Comparison of ENCODE assay signal across 8 cellular contexts in genomic region chr19:11090014-11090263, GRCh38. TPM values are rescaled to one million over a fixed set of nuclear protein-coding genes. Genes with fewer than 3 reads are reported as not detected.
A peak's percentile ranks its signal among the peaks of the same experiment; 100 is the strongest.
DNase-seq lines count a peak whose midpoint lies in the region; ATAC-seq and TF ChIP-seq lines count a peak whose summit lies in the region.
"Not testable (repeated sequence)": the region's sequence is repeated elsewhere in the genome, so short reads cannot be mapped to it uniquely, and the experiment has no call there.

No MANE protein-coding gene starts in this region.

- H3K36me3 ChIP-seq in A673 (ENCODE audit: insufficient read depth, low read length, poor library complexity, severe bottlenecking): peaks cover 39% of the 10 kb centered on the region
- not testable (repeated sequence) for H3K36me3 ChIP-seq in KMS-11 (ENCODE audit: insufficient read depth)
- peaks cover 17% of the 10 kb centered on the region for H3K36me3 ChIP-seq in brain microvascular endothelial cell (replicated peaks)
- peaks cover 17% of the 10 kb centered on the region for H3K36me3 ChIP-seq in skeletal muscle satellite cell (ENCODE audit: insufficient read depth, low read length)

- H3K4me3 ChIP-seq in A673 (ENCODE audit: low read depth, low read length, poor library complexity, severe bottlenecking) (peak overlapping the region; percentile 90), brain microvascular endothelial cell (ENCODE audit: low read depth, low read length) (peak overlapping the region; percentile 98), mononuclear cell (ENCODE audit: low read length) (peak overlapping the region; percentile 63), skeletal muscle satellite cell (ENCODE audit: low read length) (peak overlapping the region; percentile 84)
- not testable (repeated sequence) for H3K4me3 ChIP-seq in KMS-11 (IDR thresholded peaks at IDR 0.05; ENCODE audit: insufficient read depth, low read depth, low read length)

- not testable (repeated sequence) for DNase-seq in A673 (ENCODE audit: low spot score); activated B cell treated with CpG ODN at 0.5 μM for 24 hours; brain microvascular endothelial cell; foreskin keratinocyte

- peaks cover 15% of the 10 kb centered on the region for H3K27me3 Mint-ChIP-seq in activated B cell treated with CpG ODN at 0.5 μM for 24 hours

- peak overlapping the region; percentile 78 for H3K4me3 Mint-ChIP-seq in activated B cell treated with CpG ODN at 0.5 μM for 24 hours

- not testable (repeated sequence) for H3K36me3 Mint-ChIP-seq in activated B cell treated with CpG ODN at 0.5 μM for 24 hours (ENCODE audit: low read depth)

- not testable (repeated sequence) for BruUV-seq in A673 (replicated peaks; lab: Mats Ljungman, UMichigan)

- intact Hi-C loops in A673 (cut with micrococcal nuclease; ENCODE audit: unreplicated experiment) (loop anchor here (10.0 kb wide), 1 partner anchor 145 kb away; no protein-coding TSS in a partner anchor), activated B cell treated with CpG ODN at 0.5 μM for 24 hours (cut with micrococcal nuclease) (loop anchor here (1.0 to 10.0 kb wide), 2 partner anchors 41 to 855 kb away; partner anchors contain the start of gene S1PR2)

- H3K4me1 ChIP-seq in A673 (ENCODE audit: insufficient read depth, low read length, poor library complexity, severe bottlenecking) (peaks cover 38% of the 10 kb centered on the region), KMS-11 (ENCODE audit: low read depth, poor library complexity, severe bottlenecking) (peaks cover 42% of the 10 kb centered on the region), foreskin keratinocyte (peaks cover 32% of the 10 kb centered on the region), mononuclear cell (ENCODE audit: insufficient read depth, low read length) (peaks cover 67% of the 10 kb centered on the region), skeletal muscle satellite cell (ENCODE audit: control insufficient read depth, insufficient read depth, low read length) (peaks cover 50% of the 10 kb centered on the region)

- CTCF ChIA-PET in A673 (lab: Charles Lee): not testable (repeated sequence)
- CTCF ChIA-PET in activated B cell treated with CpG ODN at 0.5 μM for 24 hours (lab: Charles Lee): interaction anchor here (0.7 kb wide), 1 partner anchor 867 kb away, joined by 3 read pairs; no protein-coding TSS in a partner anchor

- H3K9me3 Mint-ChIP-seq in activated B cell treated with CpG ODN at 0.5 μM for 24 hours: not testable (repeated sequence)

- H3K79me2 ChIP-seq in KMS-11 (ENCODE audit: insufficient read depth, low read depth): peaks cover 52% of the 10 kb centered on the region

- in situ Hi-C loops in brain microvascular endothelial cell (cut with HindIII; ENCODE audit: low pct_ligation_motif_present, low sequenced_read_pairs): not testable (repeated sequence)

- H4K20me1 ChIP-seq in KMS-11 (ENCODE audit: insufficient read depth): peaks cover 26% of the 10 kb centered on the region; the same call in 1 of the 2 replicates

- not testable (repeated sequence) for H3K9me3 ChIP-seq in A673 (ENCODE audit: low read depth, low read length, poor library complexity, severe bottlenecking); mononuclear cell (ENCODE audit: low read depth, low read length); skeletal muscle satellite cell (replicated peaks; ENCODE audit: low read length)

- POLR2A ChIA-PET in A673 (lab: Charles Lee; ENCODE audit: low non-redundant PET): not testable (repeated sequence)
- POLR2A ChIA-PET in activated B cell treated with CpG ODN at 0.5 μM for 24 hours (lab: Charles Lee): interaction anchor here (1.1 kb wide), 1 partner anchor 254 kb away, joined by 3 read pairs; the partner anchor contains the start of gene TMED1

- H3K4me2 ChIP-seq in KMS-11 (peak overlapping the region; percentile 94; the same call in 1 of the 2 replicates), skeletal muscle satellite cell (ENCODE audit: low read length) (peak overlapping the region; percentile 73)

- peaks cover 37% of the 10 kb centered on the region for H3K4me1 Mint-ChIP-seq in activated B cell treated with CpG ODN at 0.5 μM for 24 hours

- H3K27ac Mint-ChIP-seq in activated B cell treated with CpG ODN at 0.5 μM for 24 hours: peak overlapping the region; percentile 30

- TF ChIP-seq CTCF in A673 (conservative IDR thresholded peaks at IDR 0.05; ENCODE audit: low read depth, low read length); KMS-11 (conservative IDR thresholded peaks at IDR 0.05; ENCODE audit: low read depth, low read length); activated B cell treated with CpG ODN at 0.5 μM for 24 hours (IDR thresholded peaks at IDR 0.05); brain microvascular endothelial cell (IDR thresholded peaks at IDR 0.05; ENCODE audit: low read depth, low read length, missing control alignments); foreskin keratinocyte (conservative IDR thresholded peaks at IDR 0.05): not testable (repeated sequence)

- H3K9ac ChIP-seq in KMS-11 (peak overlapping the region; percentile 88), skeletal muscle satellite cell (ENCODE audit: low read depth, low read length) (peak overlapping the region; percentile 96)

- ATAC-seq in GM21526 (IDR thresholded peaks at IDR 0.05; ENCODE audit: low FRiP score, unreplicated experiment): peak; percentile 1
- not testable (repeated sequence) for ATAC-seq in activated B cell treated with CpG ODN at 0.5 μM for 24 hours (ENCODE audit: low read depth); foreskin keratinocyte

- H2AFZ ChIP-seq in KMS-11 (ENCODE audit: low read depth): peak overlapping the region; percentile 32; the same call in 1 of the 2 replicates

- H3K27ac ChIP-seq in A673 (ENCODE audit: low read depth, low read length, poor library complexity, severe bottlenecking) (peak overlapping the region; percentile 100), KMS-11 (peak overlapping the region; percentile 89), brain microvascular endothelial cell (peak overlapping the region; percentile 91), foreskin keratinocyte (peak overlapping the region; percentile 99)

- not testable (repeated sequence) for H3K27me3 ChIP-seq in A673 (replicated peaks; ENCODE audit: insufficient read depth, low read depth, low read length, poor library complexity); KMS-11 (ENCODE audit: insufficient read depth, low read depth); brain microvascular endothelial cell (replicated peaks); foreskin keratinocyte; mononuclear cell (ENCODE audit: insufficient read depth, low read length); skeletal muscle satellite cell (ENCODE audit: control insufficient read depth, insufficient read depth, low read length)

RNA-seq across cellular contexts. Expression of gene LDLR, which starts 0.7 kb away (rescaled TPM):
- total RNA-seq in A673 (2021): 162 and 175 TPM in 2 replicates
- 20.9 and 24.1 TPM in 2 replicates for total RNA-seq in activated B cell treated with CpG ODN at 0.5 μM for 24 hours
- 319 and 330 TPM in 2 replicates for total RNA-seq in foreskin keratinocyte
- 150 and 170 TPM in 2 replicates for polyA plus RNA-seq in foreskin keratinocyte
- total RNA-seq in mononuclear cell: 58.1 TPM
- total RNA-seq in skeletal muscle satellite cell (2012; rRNA removed): 85.8 and 177 TPM in 2 replicates
